8 cellular contexts compared by ENCODE assay signal in the genomic region with DNA sequence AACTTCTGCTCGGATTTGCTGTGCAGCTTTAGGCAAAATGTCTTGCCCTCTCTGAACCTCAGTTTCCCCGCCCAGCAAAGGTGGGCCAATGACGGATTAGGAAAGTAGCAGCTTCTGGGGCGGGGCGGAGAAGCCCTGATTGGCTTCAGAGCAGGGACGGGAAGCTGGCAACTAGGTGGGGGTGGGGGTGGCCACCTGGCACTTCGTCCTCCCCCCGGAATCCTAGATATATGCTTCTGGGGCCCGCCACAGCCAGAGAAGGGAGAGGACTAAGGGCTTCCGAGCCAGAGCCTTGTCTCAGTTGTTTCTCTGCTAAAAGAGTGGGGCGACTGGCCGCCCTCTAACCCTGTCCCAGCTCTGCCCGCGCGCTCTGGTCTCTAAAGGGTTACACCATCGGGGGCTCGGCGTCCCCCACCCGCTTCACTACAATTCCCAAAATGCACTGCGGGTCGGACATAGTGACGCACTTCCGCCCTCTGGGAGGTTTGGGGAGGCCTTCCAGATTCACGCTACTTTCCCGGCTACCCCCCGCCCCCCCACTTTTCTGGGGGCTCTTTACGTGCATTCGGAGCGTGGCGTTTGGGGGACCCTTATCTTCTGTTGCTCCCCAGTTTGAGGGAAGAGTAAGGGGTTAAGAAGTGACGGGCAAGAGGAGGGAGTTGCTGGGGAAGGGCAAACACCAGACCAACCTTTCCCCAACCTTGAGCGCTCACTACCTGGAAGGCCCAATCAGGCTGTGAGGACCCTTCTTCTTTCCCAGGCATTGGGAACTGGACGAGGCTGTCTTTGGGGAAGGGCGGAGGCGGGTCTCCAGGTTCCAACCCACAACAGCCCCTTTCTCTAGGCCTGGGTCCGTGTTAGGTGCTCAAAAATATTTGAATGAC. TPM values are rescaled to one million over a fixed set of nuclear protein-coding genes. Genes with fewer than 3 reads are reported as not detected.
A peak's percentile ranks its signal among the peaks of the same experiment; 100 is the strongest.
DNase-seq lines count a peak whose midpoint lies in the region; ATAC-seq and TF ChIP-seq lines count a peak whose summit lies in the region.

No MANE protein-coding gene starts in this region.

- DNase-seq in DMS53 treated with DMSO at 0.1 percent for 48 hours (lab: John Stamatoyannopoulos, UW; ENCODE audit: unreplicated experiment) (peak; percentile 88), LNCaP clone FGC (ENCODE audit: low read depth) (peak; percentile 73), RPMI7951 (ENCODE audit: low read depth) (peak; percentile 92), fibroblast of mammary gland (ENCODE audit: low read depth) (peak; percentile 91)
- DNase-seq in naive thymus-derived CD8-positive, alpha-beta T cell, result peak; percentile 77 to 94 (median 90)

- peak; percentile 48 for ATAC-seq in GM21825 (IDR thresholded peaks at IDR 0.05; ENCODE audit: unreplicated experiment)
- ATAC-seq in activated T-helper 17 cell treated with anti-CD3 and anti-CD28 coated beads, Interleukin-2, amount 50 U/mL, for 72 hours (replicated peaks), result peak; percentile 88
- peak; percentile 65 to 75 for ATAC-seq in naive thymus-derived CD8-positive, alpha-beta T cell
- ATAC-seq in stimulated activated memory B cell treated with anti-CD40 and anti-IgM and Interleukin-4, amounts not matched to agents 10 μg/mL and 1 μg/mL and 100 μg/mL, for 72 hours, result peak; percentile 88

- H3K4me3 Mint-ChIP-seq in activated T-helper 17 cell treated with anti-CD3 and anti-CD28 coated beads, Interleukin-2, amount 50 U/mL, for 72 hours, result peak overlapping the region; percentile 92
- peak overlapping the region; percentile 91 to 99 (median 98) for H3K4me3 Mint-ChIP-seq in naive thymus-derived CD8-positive, alpha-beta T cell
- peak overlapping the region; percentile 95 for H3K4me3 Mint-ChIP-seq in stimulated activated memory B cell treated with anti-CD40 and anti-IgM and Interleukin-4, amounts not matched to agents 10 μg/mL and 1 μg/mL and 100 μg/mL, for 72 hours

- POLR2A ChIA-PET in naive thymus-derived CD8-positive, alpha-beta T cell (lab: Charles Lee), result interaction anchor here (0.6 to 3.9 kb wide), 9 partner anchors 15 to 117 kb away, joined by 3 to 46 read pairs (median 6); partner anchors contain the start of genes FOXA3, MYPOP, SIX5 and SYMPK

- H3K27ac Mint-ChIP-seq in activated T-helper 17 cell treated with anti-CD3 and anti-CD28 coated beads, Interleukin-2, amount 50 U/mL, for 72 hours, result peak overlapping the region; percentile 95
- H3K27ac Mint-ChIP-seq in naive thymus-derived CD8-positive, alpha-beta T cell, result peak overlapping the region; percentile 95 to 100 (median 98)
- H3K27ac Mint-ChIP-seq in stimulated activated memory B cell treated with anti-CD40 and anti-IgM and Interleukin-4, amounts not matched to agents 10 μg/mL and 1 μg/mL and 100 μg/mL, for 72 hours, result peak overlapping the region; percentile 84

- H3K36me3 Mint-ChIP-seq in activated T-helper 17 cell treated with anti-CD3 and anti-CD28 coated beads, Interleukin-2, amount 50 U/mL, for 72 hours (ENCODE audit: low read depth), result peaks cover 15% of the 10 kb centered on the region
- H3K36me3 Mint-ChIP-seq in naive thymus-derived CD8-positive, alpha-beta T cell, result peaks cover 0 to 4% (median 0%) of the 10 kb centered on the region in 3 donors
- peaks cover 20% of the 10 kb centered on the region for H3K36me3 Mint-ChIP-seq in stimulated activated memory B cell treated with anti-CD40 and anti-IgM and Interleukin-4, amounts not matched to agents 10 μg/mL and 1 μg/mL and 100 μg/mL, for 72 hours

- H3K4me3 ChIP-seq in LNCaP clone FGC (ENCODE audit: low read depth, low read length) (peak overlapping the region; percentile 51), fibroblast of mammary gland (ENCODE audit: control insufficient read depth, low read depth, low read length) (peak overlapping the region; percentile 69)

- H3K4me1 Mint-ChIP-seq in activated T-helper 17 cell treated with anti-CD3 and anti-CD28 coated beads, Interleukin-2, amount 50 U/mL, for 72 hours, result peaks cover 8% of the 10 kb centered on the region
- H3K4me1 Mint-ChIP-seq in naive thymus-derived CD8-positive, alpha-beta T cell, result peaks cover 15 to 28% (median 25%) of the 10 kb centered on the region in 4 donors
- H3K4me1 Mint-ChIP-seq in stimulated activated memory B cell treated with anti-CD40 and anti-IgM and Interleukin-4, amounts not matched to agents 10 μg/mL and 1 μg/mL and 100 μg/mL, for 72 hours, result peaks cover 32% of the 10 kb centered on the region

- H3K27me3 Mint-ChIP-seq in activated T-helper 17 cell treated with anti-CD3 and anti-CD28 coated beads, Interleukin-2, amount 50 U/mL, for 72 hours, result no peaks in the 10 kb centered on the region
- H3K27me3 Mint-ChIP-seq in naive thymus-derived CD8-positive, alpha-beta T cell, result no peaks in the 10 kb centered on the region
- H3K27me3 Mint-ChIP-seq in stimulated activated memory B cell treated with anti-CD40 and anti-IgM and Interleukin-4, amounts not matched to agents 10 μg/mL and 1 μg/mL and 100 μg/mL, for 72 hours, result peaks cover 5% of the 10 kb centered on the region

- no peak for TF ChIP-seq CTCF in LNCaP clone FGC (IDR thresholded peaks at IDR 0.05; ENCODE audit: control insufficient read depth, extremely low read depth, insufficient read depth)
- no peak for TF ChIP-seq CTCF in fibroblast of mammary gland (conservative IDR thresholded peaks at IDR 0.05; ENCODE audit: control insufficient read depth, insufficient read depth, low read depth, low read length)

- H3K9me3 Mint-ChIP-seq in activated T-helper 17 cell treated with anti-CD3 and anti-CD28 coated beads, Interleukin-2, amount 50 U/mL, for 72 hours, result no peaks in the 10 kb centered on the region
- peaks cover 0 to 2% (median 0%) of the 10 kb centered on the region in 9 donors for H3K9me3 Mint-ChIP-seq in naive thymus-derived CD8-positive, alpha-beta T cell
- no peaks in the 10 kb centered on the region for H3K9me3 Mint-ChIP-seq in stimulated activated memory B cell treated with anti-CD40 and anti-IgM and Interleukin-4, amounts not matched to agents 10 μg/mL and 1 μg/mL and 100 μg/mL, for 72 hours

RNA-seq across cellular contexts. Expression of gene IRF2BP1, which starts 0.7 kb away (rescaled TPM):
- total RNA-seq in RPMI7951 (2014; rRNA removed; shearing (Covaris generic)), result 12.1 and 19.4 TPM in 2 replicates
- 10 to 100 TPM; 13.5 to 16.4 TPM for total RNA-seq in activated T-helper 17 cell treated with anti-CD3 and anti-CD28 coated beads, Interleukin-2, amount 50 U/mL, for 72 hours
- total RNA-seq in naive thymus-derived CD8-positive, alpha-beta T cell, result 10 to 100 TPM; 32.9 to 33.8 TPM
- 1 to 10 TPM; 7.0 to 9.1 (median 7.6) TPM for polyA plus RNA-seq in naive thymus-derived CD8-positive, alpha-beta T cell

RNA-seq across cellular contexts. Expression of gene MYPOP, which starts 15.7 kb away (rescaled TPM):
- 0.88 and 1.1 TPM in 2 replicates for total RNA-seq in RPMI7951 (2014; rRNA removed; shearing (Covaris generic))
- 1 to 10 TPM; 7.4 to 7.6 TPM for total RNA-seq in activated T-helper 17 cell treated with anti-CD3 and anti-CD28 coated beads, Interleukin-2, amount 50 U/mL, for 72 hours
- total RNA-seq in naive thymus-derived CD8-positive, alpha-beta T cell, result 10 to 100 TPM; 10.5 to 10.9 TPM
- under 1 TPM in 1 of 3 donors, not detected in 2; 0.23 TPM for polyA plus RNA-seq in naive thymus-derived CD8-positive, alpha-beta T cell

RNA-seq across cellular contexts. Expression of gene FOXA3, which starts 22.5 kb away (rescaled TPM):
- total RNA-seq in RPMI7951 (2014; rRNA removed; shearing (Covaris generic)), result not detected in 2 replicates
- 1 to 10 TPM in 1 of 2 donors, under 1 TPM in 1; 0.32 to 1.9 TPM for total RNA-seq in activated T-helper 17 cell treated with anti-CD3 and anti-CD28 coated beads, Interleukin-2, amount 50 U/mL, for 72 hours
- total RNA-seq in naive thymus-derived CD8-positive, alpha-beta T cell, result not detected
- not detected for polyA plus RNA-seq in naive thymus-derived CD8-positive, alpha-beta T cell

RNA-seq across cellular contexts. Expression of gene SYMPK, which starts 23.7 kb away (rescaled TPM):
- total RNA-seq in RPMI7951 (2014; rRNA removed; shearing (Covaris generic)), result 27.8 and 33.0 TPM in 2 replicates
- 100 to 1,000 TPM in 1 of 2 donors, 10 to 100 TPM in 1; 98.2 to 122 TPM for total RNA-seq in activated T-helper 17 cell treated with anti-CD3 and anti-CD28 coated beads, Interleukin-2, amount 50 U/mL, for 72 hours
- total RNA-seq in naive thymus-derived CD8-positive, alpha-beta T cell, result 10 to 100 TPM; 89.9 to 91.1 TPM
- 10 to 100 TPM in 2 of 3 donors, 1 to 10 TPM in 1; 4.4 to 15.4 (median 13.8) TPM for polyA plus RNA-seq in naive thymus-derived CD8-positive, alpha-beta T cell

RNA-seq across cellular contexts. Expression of gene NANOS2, which starts 27.9 kb away (rescaled TPM):
- not detected in 2 replicates for total RNA-seq in RPMI7951 (2014; rRNA removed; shearing (Covaris generic))
- total RNA-seq in activated T-helper 17 cell treated with anti-CD3 and anti-CD28 coated beads, Interleukin-2, amount 50 U/mL, for 72 hours, result not detected
- not detected for total RNA-seq in naive thymus-derived CD8-positive, alpha-beta T cell
- polyA plus RNA-seq in naive thymus-derived CD8-positive, alpha-beta T cell, result not detected

Comparison
In these comparisons a context has a peak if more than half of its experiments do, and no peak if none do; other contexts are left out.
1. Peak in every context shown above with its lines: DNase-seq, ATAC-seq and H3K4me3 ChIP-seq.